ENCODE assay signal across 6 cellular contexts in the genomic region with DNA sequence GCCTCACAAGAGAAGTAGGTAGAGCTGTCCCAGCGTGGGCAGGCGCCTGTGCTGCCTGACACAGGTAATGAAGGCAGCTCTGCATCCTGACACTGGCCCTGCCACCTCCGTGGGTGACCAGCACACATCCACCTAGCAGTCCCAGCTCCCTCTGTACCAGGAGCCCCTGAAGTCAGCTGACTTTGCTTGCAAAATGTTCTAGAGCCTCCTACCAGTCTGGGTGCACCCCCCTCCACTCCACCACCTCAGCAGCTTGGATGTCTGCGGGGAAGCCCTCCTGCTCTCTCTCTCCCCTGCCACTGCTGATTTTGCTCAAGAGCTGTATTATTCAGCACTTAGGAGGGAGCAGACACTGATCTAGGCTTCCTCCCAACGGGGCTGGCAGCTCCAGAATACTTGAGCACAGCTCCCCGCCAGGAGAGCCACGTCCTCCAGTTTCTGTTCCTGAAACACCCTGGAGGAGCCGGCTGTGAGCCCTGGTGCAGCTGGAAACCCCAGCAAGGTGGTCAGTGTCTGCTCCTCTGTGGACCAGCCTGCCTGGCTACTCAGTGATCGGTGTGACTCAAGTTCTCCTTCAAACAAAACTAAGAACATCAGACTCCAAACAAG. TPM values are rescaled to one million over a fixed set of nuclear protein-coding genes. Genes with fewer than 3 reads are reported as not detected.
DNase-seq lines count a peak whose midpoint lies in the region; ATAC-seq and TF ChIP-seq lines count a peak whose summit lies in the region.

No MANE protein-coding gene starts in this region.

- ATAC-seq in GM21576 (IDR thresholded peaks at IDR 0.05; ENCODE audit: unreplicated experiment): no peak

- H4K20me1 ChIP-seq in BLaER1 (peaks cover 91% of the 10 kb centered on the region), OCI-LY3 (ENCODE audit: insufficient read depth, low read length) (no peaks in the 10 kb centered on the region), smooth muscle cell (ENCODE audit: low read depth) (no peaks in the 10 kb centered on the region)

- H3K9ac ChIP-seq in BLaER1 (peak overlapping the region; percentile 80), OCI-LY3 (ENCODE audit: low read length) (peak overlapping the region; percentile 86), smooth muscle cell (ENCODE audit: low read depth) (peak overlapping the region; percentile 51)

- H3K9me3 ChIP-seq in BLaER1 (no peaks in the 10 kb centered on the region), OCI-LY3 (ENCODE audit: insufficient read depth, low read length) (no peaks in the 10 kb centered on the region), smooth muscle cell (replicated peaks; ENCODE audit: low read depth) (no peaks in the 10 kb centered on the region)

- H2AFZ ChIP-seq in OCI-LY3 (ENCODE audit: low read depth, low read length) (no peak overlapping the region), smooth muscle cell (ENCODE audit: low read depth) (peak overlapping the region; percentile 58)

- H3K27ac ChIP-seq in BLaER1 (no peak overlapping the region), OCI-LY3 (ENCODE audit: low read length) (no peak overlapping the region), smooth muscle cell (ENCODE audit: low read depth) (no peak overlapping the region)

- H3K4me1 ChIP-seq in BLaER1: peaks cover 75% of the 10 kb centered on the region
- peaks cover 29% of the 10 kb centered on the region for H3K4me1 ChIP-seq in OCI-LY3 (ENCODE audit: low read length)
- H3K4me1 ChIP-seq in smooth muscle cell (ENCODE audit: low read depth): peaks cover 7% of the 10 kb centered on the region

- H3K79me2 ChIP-seq in OCI-LY3 (ENCODE audit: low read length) (peaks cover 75% of the 10 kb centered on the region), smooth muscle cell (ENCODE audit: low read depth) (peaks cover 30% of the 10 kb centered on the region)

- H3F3A ChIP-seq in smooth muscle cell (ENCODE audit: low read depth): no peaks in the 10 kb centered on the region

- H3K4me2 ChIP-seq in BLaER1 (peak overlapping the region; percentile 95), OCI-LY3 (ENCODE audit: low read length) (peak overlapping the region; percentile 100), smooth muscle cell (peak overlapping the region; percentile 100)

- DNase-seq in epithelial cell of esophagus (ENCODE audit: low read depth) (no peak), smooth muscle cell (lab: John Stamatoyannopoulos, UW; ENCODE audit: unreplicated experiment) (no peak), NCI-H82 (lab: John Stamatoyannopoulos, UW) (no peak)

- 68% methylated on average over 9 of the region's 9 CpGs for WGBS in smooth muscle cell (ENCODE audit: low lambda C conversion rate)

- peaks cover 26% of the 10 kb centered on the region for H3K27me3 ChIP-seq in BLaER1
- no peaks in the 10 kb centered on the region for H3K27me3 ChIP-seq in OCI-LY3 (ENCODE audit: low read depth, low read length)
- no peaks in the 10 kb centered on the region for H3K27me3 ChIP-seq in smooth muscle cell (ENCODE audit: low read depth)

- H3K4me3 ChIP-seq in BLaER1: peak overlapping the region; percentile 98
- H3K4me3 ChIP-seq in OCI-LY3 (ENCODE audit: low read length): peak overlapping the region; percentile 93
- H3K4me3 ChIP-seq in epithelial cell of esophagus (ENCODE audit: low read length): peak overlapping the region; percentile 48
- H3K4me3 ChIP-seq in smooth muscle cell: peak overlapping the region; percentile 100

- peaks cover 22% of the 10 kb centered on the region; the same call in 1 of the 2 replicates for H3K36me3 ChIP-seq in BLaER1
- H3K36me3 ChIP-seq in OCI-LY3 (replicated peaks; ENCODE audit: low read depth, low read length): peaks cover 3% of the 10 kb centered on the region
- H3K36me3 ChIP-seq in smooth muscle cell (ENCODE audit: low read depth): no peaks in the 10 kb centered on the region

- no peak for TF ChIP-seq CTCF in OCI-LY3 (IDR thresholded peaks at IDR 0.05; ENCODE audit: low read depth, low read length)
- no peak for TF ChIP-seq CTCF in epithelial cell of esophagus (IDR thresholded peaks at IDR 0.05; ENCODE audit: insufficient read depth, low read depth, low read length, missing control alignments)
- TF ChIP-seq CTCF in smooth muscle cell (IDR thresholded peaks at IDR 0.05; ENCODE audit: borderline replicate concordance, insufficient read depth, poor library complexity, severe bottlenecking): no peak

RNA-seq across cellular contexts. Expression of gene RNF166, which starts 1.0 kb away (rescaled TPM):
- 6.5 and 10.1 TPM in 2 replicates for total RNA-seq in smooth muscle cell
- polyA plus RNA-seq in smooth muscle cell: 16.2 and 17.3 TPM in 2 replicates

RNA-seq across cellular contexts. Expression of gene CTU2, which starts 1.1 kb away (rescaled TPM):
- 5.8 and 6.6 TPM in 2 replicates for total RNA-seq in smooth muscle cell
- 16.4 and 21.3 TPM in 2 replicates for polyA plus RNA-seq in smooth muscle cell

RNA-seq across cellular contexts. Expression of gene SNAI3, which starts 18.9 kb away (rescaled TPM):
- 0.22 and 0.81 TPM in 2 replicates for total RNA-seq in smooth muscle cell
- 1.4 and 3.3 TPM in 2 replicates for polyA plus RNA-seq in smooth muscle cell

RNA-seq across cellular contexts. Expression of gene MVD, which starts 42.3 kb away (rescaled TPM):
- total RNA-seq in smooth muscle cell: 25.7 and 46.1 TPM in 2 replicates
- polyA plus RNA-seq in smooth muscle cell: 85.9 and 113 TPM in 2 replicates

RNA-seq across cellular contexts. Expression of gene CYBA, which starts 54.3 kb away (rescaled TPM):
- 158 and 181 TPM in 2 replicates for total RNA-seq in smooth muscle cell
- 388 and 490 TPM in 2 replicates for polyA plus RNA-seq in smooth muscle cell

Comparison
In these comparisons a context has a peak if more than half of its experiments do, and no peak if none do; other contexts are left out.
1. H3K4me3 ChIP-seq: peak in every context shown above with its lines; median percentile 100 in smooth muscle cell; 98 in BLaER1; 93 in OCI-LY3; 48 in epithelial cell of esophagus.